In genomic region chr9:20599195-20599594, GRCh38 we compare ENCODE assay signal across 23 cellular contexts. TPM values are rescaled to one million over a fixed set of nuclear protein-coding genes. Genes with fewer than 3 reads are reported as not detected.
A peak's percentile ranks its signal among the peaks of the same experiment; 100 is the strongest.
DNase-seq lines count a peak whose midpoint lies in the region; TF ChIP-seq lines count a peak whose summit lies in the region.
"Had no signal": no experiment of that assay in that cellular context is flagged by ENCODE, and none has a peak within 500 bp of the region (broad histone marks: within the 10 kb centered on the region; RNA-seq: fewer than 3 reads in every experiment).

No MANE protein-coding gene starts in this region.

- H3K27ac ChIP-seq in ACC112 (ENCODE audit: low read depth, low read length): peak overlapping the region; percentile 71
- H3K27ac ChIP-seq in GM23248: peak overlapping the region; percentile 81
- H3K27ac ChIP-seq: BLaER1 treated with 17β-estradiol and CSF1 and Interleukin-3, amounts not matched to agents 10 nM and 100 nM; prostate gland; RWPE1 had no signal

- no peaks in the 10 kb centered on the region for H3K9me3 ChIP-seq in GM23248 (ENCODE audit: low read depth)
- H3K9me3 ChIP-seq: BLaER1 treated with 17β-estradiol and CSF1 and Interleukin-3, amounts not matched to agents 10 nM and 100 nM; Caco-2; prostate gland had no signal

- H3K79me2 ChIP-seq in ACC112 (ENCODE audit: control insufficient read depth, insufficient read depth, low read length, unreplicated experiment) (peaks cover 42% of the 10 kb centered on the region), GM23248 (ENCODE audit: insufficient read depth) (peaks cover 79% of the 10 kb centered on the region)

- TF ChIP-seq CTCF in astrocyte of the spinal cord (IDR thresholded peaks at IDR 0.05; ENCODE audit: low read depth, low read length): no peak

- peaks cover 56% of the 10 kb centered on the region for H3K4me1 ChIP-seq in ACC112 (ENCODE audit: control insufficient read depth, insufficient read depth, low read length, unreplicated experiment)
- H3K4me1 ChIP-seq in GM23248 (ENCODE audit: insufficient read depth): peaks cover 41% of the 10 kb centered on the region
- H3K4me1 ChIP-seq: prostate gland had no signal

- H3K4me3 ChIP-seq in ACC112 (ENCODE audit: low read depth, low read length) (no peak overlapping the region), GM23248 (no peak overlapping the region), astrocyte of the spinal cord (ENCODE audit: low read depth, low read length) (no peak overlapping the region)
- H3K4me3 ChIP-seq: BLaER1 treated with 17β-estradiol and CSF1 and Interleukin-3, amounts not matched to agents 10 nM and 100 nM; prostate gland had no signal

- DNase-seq in GM23248: peak; percentile 73
- peak; percentile 33 for DNase-seq in astrocyte of the spinal cord (ENCODE audit: low read depth, low spot score)
- DNase-seq in fibroblast of the conjunctiva (ENCODE audit: low read depth): peak; percentile 17
- DNase-seq in NCI-H2107 treated with DMSO at 0.1 percent for 48 hours (lab: John Stamatoyannopoulos, UW; ENCODE audit: unreplicated experiment): no peak
- DNase-seq in NCI-H446 (lab: John Stamatoyannopoulos, UW): no peak
- DNase-seq in HPDE6-E6E7 (ENCODE audit: extremely low spot score): no peak
- no peak for DNase-seq in activated CD4-positive, alpha-beta T cell treated with anti-CD3 and anti-CD28 coated beads for 4 hours
- DNase-seq: activated naive CD4-positive, alpha-beta T cell treated with anti-CD3 and anti-CD28 coated beads, Interleukin-2, amount 50 U/mL, for 16 hours; aorta; Caco-2; DND-41; head of caudate nucleus; mammary epithelial cell; NCI-H1105; NCI-H2029; NCI-H82; stimulated activated CD8-positive, alpha-beta memory T cell treated with anti-CD3 and anti-CD28 coated beads, Interleukin-4, amount 100 ng/mL, for 48 hours; T1000; trophoblast cell had no signal

- peak overlapping the region; percentile 33 for H3K4me2 ChIP-seq in GM23248 (ENCODE audit: unreplicated experiment)
- H3K4me2 ChIP-seq: BLaER1 treated with 17β-estradiol and CSF1 and Interleukin-3, amounts not matched to agents 10 nM and 100 nM had no signal

- H2AFZ ChIP-seq in ACC112 (ENCODE audit: low read length, unreplicated experiment): no peak overlapping the region
- peak overlapping the region; percentile 15; the same call in 1 of the 2 replicates for H2AFZ ChIP-seq in GM23248

- peaks cover 18% of the 10 kb centered on the region for H3F3A ChIP-seq in GM23248 (ENCODE audit: insufficient read depth)

- H3K27me3 ChIP-seq in ACC112 (ENCODE audit: insufficient read depth, low read length) (no peaks in the 10 kb centered on the region), GM23248 (replicated peaks; ENCODE audit: insufficient read depth) (no peaks in the 10 kb centered on the region)
- H3K27me3 ChIP-seq: BLaER1 treated with 17β-estradiol and CSF1 and Interleukin-3, amounts not matched to agents 10 nM and 100 nM had no signal

- in situ Hi-C loops in GM23248 (cut with MboI) (no loop called here), astrocyte of the spinal cord (cut with HindIII; ENCODE audit: low sequenced_read_pairs) (no loop called here)

- H4K20me1 ChIP-seq in GM23248 (ENCODE audit: insufficient read depth): no peaks in the 10 kb centered on the region
- H4K20me1 ChIP-seq: BLaER1 treated with 17β-estradiol and CSF1 and Interleukin-3, amounts not matched to agents 10 nM and 100 nM had no signal

- WGBS in GM23248 (ENCODE audit: low coverage in 1 of 2, low lambda C conversion rate in 2 of 2, missing lambda C conversion rate in 2 of 2), 2 experiments: 4 to 17% methylated on average over 3 of the region's 3 CpGs

- H3K9ac ChIP-seq in GM23248: 0 out of 2 replicates have a peak overlapping the region, but pooled peaks have one; percentile 27
- H3K9ac ChIP-seq: BLaER1 treated with 17β-estradiol and CSF1 and Interleukin-3, amounts not matched to agents 10 nM and 100 nM had no signal

- H3K36me3 ChIP-seq in ACC112 (ENCODE audit: insufficient read depth, low read length) (no peaks in the 10 kb centered on the region), GM23248 (ENCODE audit: low read depth) (no peaks in the 10 kb centered on the region)
- H3K36me3 ChIP-seq: BLaER1 treated with 17β-estradiol and CSF1 and Interleukin-3, amounts not matched to agents 10 nM and 100 nM; prostate gland had no signal

- no peaks in the 10 kb centered on the region for H3K9me2 ChIP-seq in GM23248 (ENCODE audit: insufficient read depth)

RNA-seq across cellular contexts. Expression of gene MLLT3, which starts 23.1 kb away (rescaled TPM):
- 11.9 and 12.1 TPM in 2 replicates for total RNA-seq in GM23248 (2014; rRNA removed; shearing (Covaris generic))
- 7.1 and 7.5 TPM in 2 replicates for polyA plus RNA-seq in GM23248 (2016; fragmentation: Nextera tagmentation; extraction: Ambion mirVana)

Comparison
In these comparisons a context has a peak if more than half of its experiments do, and no peak if none do; other contexts are left out.
1. DNase-seq: peak in GM23248 (single experiment), astrocyte of the spinal cord (single experiment) and fibroblast of the conjunctiva (single experiment); none in NCI-H2107 treated with DMSO at 0.1 percent for 48 hours (single experiment), NCI-H446 (0 of 2), HPDE6-E6E7 (single experiment) and activated CD4-positive, alpha-beta T cell treated with anti-CD3 and anti-CD28 coated beads for 4 hours (0 of 2).